1 cellular context compared by ENCODE assay signal in genomic region chr10:71713135-71714040, GRCh38.
TF ChIP-seq lines count a peak whose summit lies in the region.

No MANE protein-coding gene starts in this region.

TF ChIP-seq in HCT116, 20 proteins besides CTCF, POLR2A, EP300 and RAD21 (continued from another document):
- TF ChIP-seq SIN3A (IDR thresholded peaks at IDR 0.05; ENCODE audit: low read depth) (no peak), MAX (IDR thresholded peaks at IDR 0.05) (no peak)
